Comparison of ENCODE assay signal across 1 cellular context in the genomic region with DNA sequence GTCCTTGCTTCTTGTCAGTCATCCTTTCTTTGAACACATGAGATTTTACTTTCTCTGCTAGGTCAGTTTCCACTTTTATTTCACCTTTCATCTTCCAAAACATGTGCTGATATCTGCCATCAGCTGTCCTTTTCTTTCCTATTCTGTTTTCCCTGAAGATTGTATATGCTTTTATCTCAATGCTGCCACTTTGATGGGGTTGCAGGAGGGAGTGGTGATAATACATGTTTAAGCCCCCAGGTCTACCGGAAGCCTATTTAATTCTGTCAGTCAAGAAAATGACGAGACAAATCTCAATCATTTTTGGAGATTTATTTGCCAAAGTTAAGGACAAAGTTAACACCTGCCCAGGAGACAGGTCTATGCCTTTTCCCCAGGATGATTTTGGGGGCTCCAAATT.
TF ChIP-seq lines count a peak whose summit lies in the region.

No MANE protein-coding gene starts in this region.

TF ChIP-seq in K562, 482 proteins besides CTCF, POLR2A, EP300 and RAD21:
- TF ChIP-seq GATA2 (CRISPR knock-in tag; IDR thresholded peaks at IDR 0.05) (peak; percentile 12; the same call in 1 of the 2 replicates), GABPA (tag; conservative IDR thresholded peaks at IDR 0.05; ENCODE audit: low read depth) (no peak), CBFA2T2 (conservative IDR thresholded peaks at IDR 0.05) (peak; percentile 67), TCF3 (CRISPR knock-in tag; IDR thresholded peaks at IDR 0.05) (peak; percentile 76), ARID1B (IDR thresholded peaks at IDR 0.05) (peak; percentile 70), RCOR1 (IDR thresholded peaks at IDR 0.05; ENCODE audit: borderline replicate concordance in 1 of 2, low read depth in 2 of 2, low read length in 2 of 2) (peak in 1 of 2 experiments; percentile 31; a peak in 1 of 4 replicates), CBFA2T3 (IDR thresholded peaks at IDR 0.05) (peak; percentile 86), MEIS2 (IDR thresholded peaks at IDR 0.05; ENCODE audit: partially characterized antibody) (peak; percentile 52), RBM39 (optimal IDR thresholded peaks at IDR 0.05; ENCODE audit: low read depth, low read length) (no peak), BRF1 (IDR thresholded peaks at IDR 0.05; ENCODE audit: borderline replicate concordance, extremely low read depth, insufficient read length) (no peak), TAL1 (IDR thresholded peaks at IDR 0.05) (peak; percentile 58; the same call in 1 of the 2 replicates), SRSF1 (IDR thresholded peaks at IDR 0.05; ENCODE audit: low read depth, low read length) (no peak), TEAD4 (IDR thresholded peaks at IDR 0.05; ENCODE audit: low read length) (0 out of 2 replicates have a peak, but pooled peaks have one; percentile 30), TEAD4 (CRISPR knock-in tag; IDR thresholded peaks at IDR 0.05; ENCODE audit: borderline replicate concordance) (no peak), NCOR1 (IDR thresholded peaks at IDR 0.05) (peak; percentile 60), TAF9B (IDR thresholded peaks at IDR 0.05; ENCODE audit: partially characterized antibody) (no peak), SRF (CRISPR knock-in tag; IDR thresholded peaks at IDR 0.05) (no peak), DIDO1 (tag; IDR thresholded peaks at IDR 0.05; ENCODE audit: low read depth) (no peak), NFIC (IDR thresholded peaks at IDR 0.05) (0 out of 2 replicates have a peak, but pooled peaks have one; percentile 9), KDM1A (IDR thresholded peaks at IDR 0.05) (peak in 1 of 2 experiments; percentile 45; a peak in 2 of 4 replicates), PKNOX1 (IDR thresholded peaks at IDR 0.05) (peak; percentile 71; the same call in 1 of the 2 replicates), ZZZ3 (IDR thresholded peaks at IDR 0.05) (no peak), ZBTB1 (CRISPR knock-in tag; IDR thresholded peaks at IDR 0.05; ENCODE audit: borderline replicate concordance, low read depth) (no peak), SMARCB1 (IDR thresholded peaks at IDR 0.05; ENCODE audit: insufficient read length, low read depth) (no peak), NFE2 (IDR thresholded peaks at IDR 0.05; ENCODE audit: low read depth) (0 out of 2 replicates have a peak, but pooled peaks have one; percentile 3)
- TF ChIP-seq, protein P1, sequence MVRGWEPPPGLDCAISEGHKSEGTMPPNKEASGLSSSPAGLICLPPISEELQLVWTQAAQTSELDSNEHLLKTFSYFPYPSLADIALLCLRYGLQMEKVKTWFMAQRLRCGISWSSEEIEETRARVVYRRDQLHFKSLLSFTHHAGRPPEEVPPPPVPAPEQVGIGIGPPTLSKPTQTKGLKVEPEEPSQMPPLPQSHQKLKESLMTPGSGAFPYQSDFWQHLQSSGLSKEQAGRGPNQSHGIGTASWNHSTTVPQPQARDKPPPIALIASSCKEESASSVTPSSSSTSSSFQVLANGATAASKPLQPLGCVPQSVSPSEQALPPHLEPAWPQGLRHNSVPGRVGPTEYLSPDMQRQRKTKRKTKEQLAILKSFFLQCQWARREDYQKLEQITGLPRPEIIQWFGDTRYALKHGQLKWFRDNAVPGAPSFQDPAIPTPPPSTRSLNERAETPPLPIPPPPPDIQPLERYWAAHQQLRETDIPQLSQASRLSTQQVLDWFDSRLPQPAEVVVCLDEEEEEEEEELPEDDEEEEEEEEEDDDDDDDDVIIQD (CRISPR knock-in tag; IDR thresholded peaks at IDR 0.05): no peak
- TF ChIP-seq, protein P2, sequence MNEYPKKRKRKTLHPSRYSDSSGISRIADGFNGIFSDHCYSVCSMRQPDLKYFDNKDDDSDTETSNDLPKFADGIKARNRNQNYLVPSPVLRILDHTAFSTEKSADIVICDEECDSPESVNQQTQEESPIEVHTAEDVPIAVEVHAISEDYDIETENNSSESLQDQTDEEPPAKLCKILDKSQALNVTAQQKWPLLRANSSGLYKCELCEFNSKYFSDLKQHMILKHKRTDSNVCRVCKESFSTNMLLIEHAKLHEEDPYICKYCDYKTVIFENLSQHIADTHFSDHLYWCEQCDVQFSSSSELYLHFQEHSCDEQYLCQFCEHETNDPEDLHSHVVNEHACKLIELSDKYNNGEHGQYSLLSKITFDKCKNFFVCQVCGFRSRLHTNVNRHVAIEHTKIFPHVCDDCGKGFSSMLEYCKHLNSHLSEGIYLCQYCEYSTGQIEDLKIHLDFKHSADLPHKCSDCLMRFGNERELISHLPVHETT (CRISPR knock-in tag; conservative IDR thresholded peaks at IDR 0.05 in 1 of 2, IDR thresholded peaks at IDR 0.05 in 1 of 2): no peak
